29 cellular contexts compared by ENCODE assay signal in the genomic region with DNA sequence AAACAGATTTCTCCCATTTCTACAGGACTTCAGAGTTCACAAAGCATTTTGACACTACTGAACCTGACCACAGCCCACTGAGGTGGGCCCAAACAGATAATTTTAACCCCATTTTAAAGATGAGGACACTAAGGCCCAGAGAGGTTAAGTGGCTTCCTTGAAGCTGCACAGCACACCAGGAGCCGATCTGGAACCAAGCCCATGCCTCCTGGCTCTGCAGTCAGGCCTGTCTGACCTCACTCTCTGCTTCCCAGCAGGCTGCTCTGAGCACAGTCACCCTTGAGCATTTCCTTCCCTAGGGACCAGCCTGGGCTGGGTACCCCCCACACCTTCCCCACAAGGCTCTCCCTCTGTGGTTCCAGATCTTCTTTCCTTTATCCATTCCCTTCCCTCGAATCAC.
"Had no signal": no experiment of that assay in that cellular context is flagged by ENCODE, and none has a peak within 500 bp of the region (broad histone marks: within the 10 kb centered on the region; RNA-seq: fewer than 3 reads in every experiment).

No MANE protein-coding gene starts in this region.

- ATAC-seq: activated naive CD8-positive, alpha-beta T cell treated with anti-CD3 and anti-CD28 coated beads, Interleukin-2, amount 50 U/mL, for 24 hours; activated T-cell treated with anti-CD3 and anti-CD28 coated beads, Interleukin-2, amount 50 U/mL, for 72 hours; body of pancreas; effector memory CD8-positive, alpha-beta T cell; foreskin keratinocyte; gastrocnemius medialis; heart left ventricle had no signal

- H3K4me1 ChIP-seq: adrenal gland, body of pancreas, esophagus muscularis mucosa, foreskin keratinocyte, gastrocnemius medialis, heart left ventricle had no signal

- DNase-seq: activated CD4-positive, alpha-beta memory T cell treated with anti-CD3 and anti-CD28 coated beads, Interleukin-2, amount 10 ng/mL, durations not matched to agents 7 days and 5 days; activated CD4-positive, alpha-beta T cell treated with anti-CD3 and anti-CD28 coated beads for 1 hour; activated CD4-positive, alpha-beta T cell treated with anti-CD3 and anti-CD28 coated beads for 4 hours; activated CD4-positive, alpha-beta T cell treated with anti-CD3 and anti-CD28 coated beads, Interleukin-2, amount 10 ng/mL, durations not matched to agents 7 days and 5 days; activated CD4-positive, alpha-beta T cell treated with anti-CD3 and anti-CD28 coated beads, Interleukin-2, amount 50 U/mL, for 4 hours; activated CD8-positive, alpha-beta memory T cell treated with anti-CD3 and anti-CD28 coated beads, Interleukin-2, amount 50 U/mL, for 48 hours; activated gamma-delta T cell; activated naive CD4-positive, alpha-beta T cell; activated naive CD4-positive, alpha-beta T cell treated with anti-CD3 and anti-CD28 coated beads, Interleukin-2, amount 50 U/mL, for 16 hours; activated naive CD8-positive, alpha-beta T cell treated with anti-CD3 and anti-CD28 coated beads for 36 hours; activated naive CD8-positive, alpha-beta T cell treated with anti-CD3 and anti-CD28 coated beads, Interleukin-2, amount 50 U/mL, for 24 hours; activated T-cell treated with anti-CD3 and anti-CD28 coated beads for 4 hours; activated T-cell treated with anti-CD3 and anti-CD28 coated beads, Interleukin-2, amount 50 U/mL, for 24 hours; activated T-cell treated with anti-CD3 and anti-CD28 coated beads, Interleukin-2, amount 50 U/mL, for 72 hours; adrenal gland; amygdala; body of pancreas; caudate nucleus; dorsolateral prefrontal cortex; effector memory CD8-positive, alpha-beta T cell; erythroblast; foreskin keratinocyte; gastrocnemius medialis; glutamatergic neuron; T-helper 2 cell had no signal

- H3K4me1 Mint-ChIP-seq: activated CD4-positive, alpha-beta memory T cell treated with anti-CD3 and anti-CD28 coated beads, Interleukin-2, amount 10 ng/mL, durations not matched to agents 7 days and 5 days; activated CD4-positive, alpha-beta T cell treated with anti-CD3 and anti-CD28 coated beads, Interleukin-2, amount 10 ng/mL, durations not matched to agents 7 days and 5 days; activated naive CD8-positive, alpha-beta T cell treated with anti-CD3 and anti-CD28 coated beads for 36 hours; activated naive CD8-positive, alpha-beta T cell treated with anti-CD3 and anti-CD28 coated beads, Interleukin-2, amount 50 U/mL, for 24 hours had no signal

- H3K9me3 ChIP-seq: adrenal gland, body of pancreas, esophagus muscularis mucosa, gastrocnemius medialis, heart left ventricle had no signal

- H3K36me3 Mint-ChIP-seq: activated naive CD8-positive, alpha-beta T cell treated with anti-CD3 and anti-CD28 coated beads for 36 hours had no signal

- H3K27me3 Mint-ChIP-seq: activated CD4-positive, alpha-beta memory T cell treated with anti-CD3 and anti-CD28 coated beads, Interleukin-2, amount 10 ng/mL, durations not matched to agents 7 days and 5 days; activated CD4-positive, alpha-beta T cell treated with anti-CD3 and anti-CD28 coated beads, Interleukin-2, amount 10 ng/mL, durations not matched to agents 7 days and 5 days had no signal

- H3K27ac Mint-ChIP-seq: activated CD4-positive, alpha-beta memory T cell treated with anti-CD3 and anti-CD28 coated beads, Interleukin-2, amount 10 ng/mL, durations not matched to agents 7 days and 5 days; activated CD4-positive, alpha-beta T cell treated with anti-CD3 and anti-CD28 coated beads, Interleukin-2, amount 10 ng/mL, durations not matched to agents 7 days and 5 days; activated naive CD8-positive, alpha-beta T cell treated with anti-CD3 and anti-CD28 coated beads for 36 hours; activated naive CD8-positive, alpha-beta T cell treated with anti-CD3 and anti-CD28 coated beads, Interleukin-2, amount 50 U/mL, for 24 hours; activated T-cell treated with anti-CD3 and anti-CD28 coated beads, Interleukin-2, amount 50 U/mL, for 24 hours; activated T-cell treated with anti-CD3 and anti-CD28 coated beads, Interleukin-2, amount 50 U/mL, for 72 hours; dendritic cell treated with granulocyte-macrophage colony-stimulating factor and Interleukin-4, amounts not matched to agents 40 ng/mL and 50 ng/mL, for 4 days; effector memory CD8-positive, alpha-beta T cell had no signal

- H3K27ac ChIP-seq: adrenal gland, body of pancreas, coronary artery, dorsolateral prefrontal cortex, esophagus muscularis mucosa, foreskin keratinocyte, gastrocnemius medialis, heart left ventricle had no signal

- H3K36me3 ChIP-seq: adrenal gland, esophagus muscularis mucosa, gastrocnemius medialis, heart left ventricle had no signal

- H3K4me3 Mint-ChIP-seq: activated CD4-positive, alpha-beta memory T cell treated with anti-CD3 and anti-CD28 coated beads, Interleukin-2, amount 10 ng/mL, durations not matched to agents 7 days and 5 days; activated CD4-positive, alpha-beta T cell treated with anti-CD3 and anti-CD28 coated beads, Interleukin-2, amount 10 ng/mL, durations not matched to agents 7 days and 5 days; activated naive CD8-positive, alpha-beta T cell treated with anti-CD3 and anti-CD28 coated beads for 36 hours; activated naive CD8-positive, alpha-beta T cell treated with anti-CD3 and anti-CD28 coated beads, Interleukin-2, amount 50 U/mL, for 24 hours; activated T-cell treated with anti-CD3 and anti-CD28 coated beads, Interleukin-2, amount 50 U/mL, for 24 hours; activated T-cell treated with anti-CD3 and anti-CD28 coated beads, Interleukin-2, amount 50 U/mL, for 72 hours; dendritic cell treated with granulocyte-macrophage colony-stimulating factor and Interleukin-4, amounts not matched to agents 40 ng/mL and 50 ng/mL, for 4 days; effector memory CD8-positive, alpha-beta T cell had no signal

- H3K9me3 Mint-ChIP-seq: activated CD4-positive, alpha-beta memory T cell treated with anti-CD3 and anti-CD28 coated beads, Interleukin-2, amount 10 ng/mL, durations not matched to agents 7 days and 5 days; activated CD4-positive, alpha-beta T cell treated with anti-CD3 and anti-CD28 coated beads, Interleukin-2, amount 10 ng/mL, durations not matched to agents 7 days and 5 days; activated naive CD8-positive, alpha-beta T cell treated with anti-CD3 and anti-CD28 coated beads for 36 hours; activated naive CD8-positive, alpha-beta T cell treated with anti-CD3 and anti-CD28 coated beads, Interleukin-2, amount 50 U/mL, for 24 hours; activated T-cell treated with anti-CD3 and anti-CD28 coated beads, Interleukin-2, amount 50 U/mL, for 24 hours; activated T-cell treated with anti-CD3 and anti-CD28 coated beads, Interleukin-2, amount 50 U/mL, for 72 hours; dendritic cell treated with granulocyte-macrophage colony-stimulating factor and Interleukin-4, amounts not matched to agents 40 ng/mL and 50 ng/mL, for 4 days; effector memory CD8-positive, alpha-beta T cell had no signal

- H3K4me3 ChIP-seq: adrenal gland, body of pancreas, coronary artery, dorsolateral prefrontal cortex, esophagus muscularis mucosa, gastrocnemius medialis, heart left ventricle had no signal
